In the genomic region with DNA sequence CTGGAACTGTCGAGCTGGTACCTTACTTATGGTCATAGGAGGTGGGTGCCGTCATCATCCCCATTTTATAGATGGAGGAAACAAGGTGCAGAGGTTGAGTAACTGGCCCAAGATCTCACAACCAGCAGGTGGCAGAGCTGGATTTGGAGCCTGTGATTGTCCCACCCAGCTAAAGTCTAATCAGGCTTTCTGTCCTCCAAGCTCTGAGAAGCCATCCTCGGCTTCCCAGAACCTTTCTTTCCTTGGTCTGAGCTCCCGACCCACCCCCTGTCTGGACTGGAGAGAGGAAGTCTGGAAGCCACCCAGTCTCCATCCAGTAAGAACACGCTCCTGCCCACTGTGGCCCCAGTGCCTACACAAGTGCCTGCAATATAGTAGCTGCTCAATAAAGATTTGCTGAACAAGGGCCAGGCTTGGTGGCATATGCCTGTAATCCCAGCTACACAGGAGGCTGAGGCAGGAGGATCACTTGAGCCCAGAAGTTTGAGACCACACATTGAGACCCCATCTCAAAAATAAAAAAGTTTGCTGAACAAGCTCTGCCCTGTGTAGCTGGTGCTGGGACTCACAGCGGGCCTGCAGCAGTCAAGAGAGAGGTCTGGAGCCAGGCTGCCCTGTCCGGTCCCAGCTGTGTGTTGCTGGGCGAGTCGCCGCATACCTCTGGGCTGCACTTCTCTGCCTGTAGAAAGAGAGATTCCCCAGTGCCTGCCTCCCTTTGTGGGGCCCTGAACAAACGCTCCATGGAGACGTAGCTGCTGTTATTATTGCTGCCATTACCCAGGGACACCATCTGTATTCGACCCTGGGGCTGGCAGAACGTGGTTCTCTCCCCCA, we compare ENCODE assay signal across 9 cellular contexts. TPM values are rescaled to one million over a fixed set of nuclear protein-coding genes. Genes with fewer than 3 reads are reported as not detected.
DNase-seq lines count a peak whose midpoint lies in the region; ATAC-seq and TF ChIP-seq lines count a peak whose summit lies in the region.
"Had no signal": no experiment of that assay in that cellular context is flagged by ENCODE, and none has a peak within 500 bp of the region (broad histone marks: within the 10 kb centered on the region; RNA-seq: fewer than 3 reads in every experiment).

No MANE protein-coding gene starts in this region.

- H3K27ac ChIP-seq in OCI-LY3 (ENCODE audit: low read length): no peak overlapping the region
- H3K27ac ChIP-seq: SJSA1 had no signal

- peaks cover 5% of the 10 kb centered on the region; the same call in 1 of the 2 replicates for H3K27me3 ChIP-seq in OCI-LY3 (ENCODE audit: low read depth, low read length)

- TF ChIP-seq CTCF in OCI-LY3 (IDR thresholded peaks at IDR 0.05; ENCODE audit: low read depth, low read length) (peak; percentile 71), epithelial cell of proximal tubule (conservative IDR thresholded peaks at IDR 0.05; ENCODE audit: low read depth, low read length) (peak; percentile 51)

- no peaks in the 10 kb centered on the region for H3K36me3 ChIP-seq in OCI-LY3 (replicated peaks; ENCODE audit: low read depth, low read length)
- H3K36me3 ChIP-seq: SJSA1 had no signal

- H4K20me1 ChIP-seq in OCI-LY3 (ENCODE audit: insufficient read depth, low read length): no peaks in the 10 kb centered on the region

- H3K9me3 ChIP-seq in OCI-LY3 (ENCODE audit: insufficient read depth, low read length): no peaks in the 10 kb centered on the region
- H3K9me3 ChIP-seq: SJSA1 had no signal

- H3K4me3 ChIP-seq in OCI-LY3 (ENCODE audit: low read length) (no peak overlapping the region), epithelial cell of proximal tubule (ENCODE audit: low read depth, low read length) (no peak overlapping the region)
- H3K4me3 ChIP-seq: SJSA1 had no signal

- no peak overlapping the region for H2AFZ ChIP-seq in OCI-LY3 (ENCODE audit: low read depth, low read length)

- ATAC-seq in HG02623 (IDR thresholded peaks at IDR 0.05; ENCODE audit: unreplicated experiment): no peak

- H3K4me1 ChIP-seq in OCI-LY3 (ENCODE audit: low read length): no peaks in the 10 kb centered on the region
- H3K4me1 ChIP-seq: SJSA1 had no signal

- peak; percentile 12 for DNase-seq in activated naive CD4-positive, alpha-beta T cell treated with Interleukin-2 at 50 U/mL for 16 hours
- DNase-seq in activated naive CD4-positive, alpha-beta T cell (lab: John Stamatoyannopoulos, UW): no peak
- DNase-seq in epithelial cell of proximal tubule (ENCODE audit: low read depth) (no peak), superior temporal gyrus (ENCODE audit: extremely low spot score) (peak; percentile 33), HuH-7.5 (ENCODE audit: low spot score) (no peak), AML-193 (lab: John Stamatoyannopoulos, UW) (no peak)

- no peak overlapping the region for H3K4me2 ChIP-seq in OCI-LY3 (ENCODE audit: low read length)

- H3K79me2 ChIP-seq in OCI-LY3 (ENCODE audit: low read length): no peaks in the 10 kb centered on the region

- no peak overlapping the region for H3K9ac ChIP-seq in OCI-LY3 (ENCODE audit: low read length)

RNA-seq across cellular contexts. Expression of a gene that starts 32.5 kb away (rescaled TPM):
- 35.8 and 41.4 TPM in 2 replicates for total RNA-seq in epithelial cell of proximal tubule

RNA-seq across cellular contexts. Expression of a gene that starts 37.4 kb away (rescaled TPM):
- total RNA-seq in epithelial cell of proximal tubule: 30.2 and 30.8 TPM in 2 replicates

Comparison
In these comparisons a context has a peak if more than half of its experiments do, and no peak if none do; other contexts are left out.
1. DNase-seq: peak in activated naive CD4-positive, alpha-beta T cell treated with Interleukin-2 at 50 U/mL for 16 hours (single experiment) and superior temporal gyrus (single experiment); none in activated naive CD4-positive, alpha-beta T cell (0 of 4), epithelial cell of proximal tubule (single experiment), HuH-7.5 (single experiment) and AML-193 (0 of 2).